ENCODE assay signal across 24 cellular contexts in genomic region chr13:84086847-84087162, GRCh38.
DNase-seq lines count a peak whose midpoint lies in the region; ATAC-seq and TF ChIP-seq lines count a peak whose summit lies in the region.
"Had no signal": no experiment of that assay in that cellular context is flagged by ENCODE, and none has a peak within 500 bp of the region (broad histone marks: within the 10 kb centered on the region; RNA-seq: fewer than 3 reads in every experiment).

No MANE protein-coding gene starts in this region.

- no peak for TF ChIP-seq EP300 in ovary (IDR thresholded peaks at IDR 0.05)

- no peaks in the 10 kb centered on the region for H3K27me3 ChIP-seq in HUES48 (ENCODE audit: control insufficient read depth, insufficient read depth, low read length)
- no peaks in the 10 kb centered on the region for H3K27me3 ChIP-seq in ovary
- H3K27me3 ChIP-seq: adrenal gland; BLaER1 treated with 17β-estradiol and CSF1 and Interleukin-3, amounts not matched to agents 10 nM and 100 nM; esophagus squamous epithelium; stomach had no signal

- H3K4me3 ChIP-seq in HUES48 (ENCODE audit: low read depth, low read length), result peak overlapping the region; percentile 50
- peak overlapping the region; percentile 34 for H3K4me3 ChIP-seq in mesodermal cell (ENCODE audit: extremely low read depth, insufficient read depth, low read length, poor library complexity, severe bottlenecking)
- H3K4me3 ChIP-seq in ovary, result no peak overlapping the region
- no peak overlapping the region for H3K4me3 ChIP-seq in foreskin fibroblast (ENCODE audit: low read depth in 1 of 2, low read length in 2 of 2)
- H3K4me3 ChIP-seq: adrenal gland; BLaER1 treated with 17β-estradiol and CSF1 and Interleukin-3, amounts not matched to agents 10 nM and 100 nM; smooth muscle cell had no signal

- TF ChIP-seq POLR2A in ovary (IDR thresholded peaks at IDR 0.05), result no peak

- ATAC-seq in central memory CD8-positive, alpha-beta T cell (replicated peaks; ENCODE audit: extremely low read depth, poor library complexity, severe bottlenecking), result peak; percentile 22
- ATAC-seq in GM21526 (IDR thresholded peaks at IDR 0.05; ENCODE audit: low FRiP score, unreplicated experiment), result no peak
- ATAC-seq: activated CD4-positive, CD25-positive, alpha-beta regulatory T cell treated with anti-CD3 and anti-CD28 coated beads, Interleukin-2, amount 50 U/mL, for 24 hours; HepG2 had no signal

- DNase-seq in activated CD4-positive, alpha-beta T cell treated with anti-CD3 and anti-CD28 coated beads, Interleukin-2, amount 10 ng/mL, durations not matched to agents 7 days and 5 days, result no peak
- DNase-seq in activated CD4-positive, alpha-beta T cell treated with anti-CD3 and anti-CD28 coated beads for 48 hours, result no peak
- DNase-seq in central memory CD8-positive, alpha-beta T cell (ENCODE audit: low spot score in 2 of 2), result no peak
- DNase-seq in ovary, result no peak
- no peak for DNase-seq in foreskin fibroblast
- DNase-seq: effector CD4-positive, alpha-beta T cell; esophagus squamous epithelium; HCEC 1CT; NCI-H1417 treated with DMSO at 0.1 percent for 48 hours; NCI-H510A treated with DMSO at 0.1 percent for 48 hours; RPMI8226; SK-N-SH; stimulated activated CD4-positive, alpha-beta T cell treated with anti-CD3 and anti-CD28 coated beads, Interleukin-4, amount 100 ng/mL, for 1 hour; stomach; T1000 had no signal

- H3K4me3 Mint-ChIP-seq in activated CD4-positive, alpha-beta T cell treated with anti-CD3 and anti-CD28 coated beads, Interleukin-2, amount 10 ng/mL, durations not matched to agents 7 days and 5 days, result peak overlapping the region; percentile 40
- peak overlapping the region; percentile 48 for H3K4me3 Mint-ChIP-seq in central memory CD8-positive, alpha-beta T cell

- H3K9me3 Mint-ChIP-seq in activated CD4-positive, alpha-beta T cell treated with anti-CD3 and anti-CD28 coated beads, Interleukin-2, amount 10 ng/mL, durations not matched to agents 7 days and 5 days, result no peaks in the 10 kb centered on the region
- no peaks in the 10 kb centered on the region for H3K9me3 Mint-ChIP-seq in central memory CD8-positive, alpha-beta T cell

- no peak overlapping the region for H3K9ac ChIP-seq in HUES48 (ENCODE audit: low read depth, low read length)
- H3K9ac ChIP-seq: BLaER1 treated with 17β-estradiol and CSF1 and Interleukin-3, amounts not matched to agents 10 nM and 100 nM; SK-N-SH had no signal

- no peak overlapping the region for H3K27ac ChIP-seq in HUES48 (ENCODE audit: low read depth, low read length)
- H3K27ac ChIP-seq in mesodermal cell (ENCODE audit: low read depth, low read length, severe bottlenecking), result no peak overlapping the region
- H3K27ac ChIP-seq in ovary, result no peak overlapping the region
- H3K27ac ChIP-seq: 22Rv1; adrenal gland; BLaER1 treated with 17β-estradiol and CSF1 and Interleukin-3, amounts not matched to agents 10 nM and 100 nM; esophagus squamous epithelium; stomach had no signal

- no peaks in the 10 kb centered on the region for H3K36me3 Mint-ChIP-seq in activated CD4-positive, alpha-beta T cell treated with anti-CD3 and anti-CD28 coated beads, Interleukin-2, amount 10 ng/mL, durations not matched to agents 7 days and 5 days (ENCODE audit: low read depth)
- peaks cover 2% of the 10 kb centered on the region for H3K36me3 Mint-ChIP-seq in central memory CD8-positive, alpha-beta T cell (ENCODE audit: insufficient read depth)

- H3K4me1 Mint-ChIP-seq in activated CD4-positive, alpha-beta T cell treated with anti-CD3 and anti-CD28 coated beads, Interleukin-2, amount 10 ng/mL, durations not matched to agents 7 days and 5 days, result no peaks in the 10 kb centered on the region
- peaks cover 4% of the 10 kb centered on the region for H3K4me1 Mint-ChIP-seq in central memory CD8-positive, alpha-beta T cell

- no peaks in the 10 kb centered on the region for H3K4me1 ChIP-seq in HUES48 (ENCODE audit: control insufficient read depth, insufficient read depth, low read length)
- H3K4me1 ChIP-seq in mesodermal cell (ENCODE audit: control insufficient read depth, insufficient read depth, low read length, poor library complexity, severe bottlenecking), result no peaks in the 10 kb centered on the region
- H3K4me1 ChIP-seq in ovary (ENCODE audit: insufficient read depth), result no peaks in the 10 kb centered on the region
- H3K4me1 ChIP-seq: adrenal gland; BLaER1 treated with 17β-estradiol and CSF1 and Interleukin-3, amounts not matched to agents 10 nM and 100 nM; esophagus squamous epithelium; stomach had no signal

- peaks cover 5% of the 10 kb centered on the region for H3K9me3 ChIP-seq in HUES48 (ENCODE audit: control insufficient read depth, insufficient read depth, low read length)
- H3K9me3 ChIP-seq in mesodermal cell (ENCODE audit: control insufficient read depth, low read length), result no peaks in the 10 kb centered on the region
- H3K9me3 ChIP-seq in ovary, result no peaks in the 10 kb centered on the region
- H3K9me3 ChIP-seq: adrenal gland, SK-N-SH had no signal

- H3K27ac Mint-ChIP-seq in activated CD4-positive, alpha-beta T cell treated with anti-CD3 and anti-CD28 coated beads, Interleukin-2, amount 10 ng/mL, durations not matched to agents 7 days and 5 days, result no peak overlapping the region
- H3K27ac Mint-ChIP-seq in central memory CD8-positive, alpha-beta T cell (ENCODE audit: low read depth), result no peak overlapping the region

- 52 to 62% methylated on average over 6 of the region's 7 CpGs for WGBS in mesodermal cell (ENCODE audit: insufficient coverage in 2 of 2), 2 experiments
- WGBS in ovary, 3 donors, result 79 to 94% (median 94%) methylated on average over 7 of the region's 7 CpGs

- no peaks in the 10 kb centered on the region for H3K27me3 Mint-ChIP-seq in activated CD4-positive, alpha-beta T cell treated with anti-CD3 and anti-CD28 coated beads, Interleukin-2, amount 10 ng/mL, durations not matched to agents 7 days and 5 days
- no peaks in the 10 kb centered on the region for H3K27me3 Mint-ChIP-seq in central memory CD8-positive, alpha-beta T cell

- no peak for TF ChIP-seq CTCF in ovary (IDR thresholded peaks at IDR 0.05)
- no peak for TF ChIP-seq CTCF in foreskin fibroblast (IDR thresholded peaks at IDR 0.05; ENCODE audit: low read depth, low read length)

- POLR2A ChIA-PET in activated CD4-positive, alpha-beta T cell treated with anti-CD3 and anti-CD28 coated beads, Interleukin-2, amount 10 ng/mL, durations not matched to agents 7 days and 5 days (lab: Charles Lee), result no interaction called here

- CTCF ChIA-PET in activated CD4-positive, alpha-beta T cell treated with anti-CD3 and anti-CD28 coated beads, Interleukin-2, amount 10 ng/mL, durations not matched to agents 7 days and 5 days (lab: Charles Lee), result no interaction called here

- H3K36me3 ChIP-seq in HUES48 (ENCODE audit: control insufficient read depth, insufficient read depth, low read length), result no peaks in the 10 kb centered on the region
- no peaks in the 10 kb centered on the region for H3K36me3 ChIP-seq in mesodermal cell (ENCODE audit: control insufficient read depth, insufficient read depth, low read length)
- H3K36me3 ChIP-seq in ovary, result no peaks in the 10 kb centered on the region
- H3K36me3 ChIP-seq: adrenal gland; BLaER1 treated with 17β-estradiol and CSF1 and Interleukin-3, amounts not matched to agents 10 nM and 100 nM; esophagus squamous epithelium; stomach had no signal

- intact Hi-C loops in ovary (cut with DNase I), result no loop called here

Comparison
In these comparisons a context has a peak if more than half of its experiments do, and no peak if none do; other contexts are left out.
1. H3K4me3 ChIP-seq: peak in HUES48 (single experiment) and mesodermal cell (single experiment); none in ovary (single experiment) and foreskin fibroblast (0 of 2).